In the genomic region with DNA sequence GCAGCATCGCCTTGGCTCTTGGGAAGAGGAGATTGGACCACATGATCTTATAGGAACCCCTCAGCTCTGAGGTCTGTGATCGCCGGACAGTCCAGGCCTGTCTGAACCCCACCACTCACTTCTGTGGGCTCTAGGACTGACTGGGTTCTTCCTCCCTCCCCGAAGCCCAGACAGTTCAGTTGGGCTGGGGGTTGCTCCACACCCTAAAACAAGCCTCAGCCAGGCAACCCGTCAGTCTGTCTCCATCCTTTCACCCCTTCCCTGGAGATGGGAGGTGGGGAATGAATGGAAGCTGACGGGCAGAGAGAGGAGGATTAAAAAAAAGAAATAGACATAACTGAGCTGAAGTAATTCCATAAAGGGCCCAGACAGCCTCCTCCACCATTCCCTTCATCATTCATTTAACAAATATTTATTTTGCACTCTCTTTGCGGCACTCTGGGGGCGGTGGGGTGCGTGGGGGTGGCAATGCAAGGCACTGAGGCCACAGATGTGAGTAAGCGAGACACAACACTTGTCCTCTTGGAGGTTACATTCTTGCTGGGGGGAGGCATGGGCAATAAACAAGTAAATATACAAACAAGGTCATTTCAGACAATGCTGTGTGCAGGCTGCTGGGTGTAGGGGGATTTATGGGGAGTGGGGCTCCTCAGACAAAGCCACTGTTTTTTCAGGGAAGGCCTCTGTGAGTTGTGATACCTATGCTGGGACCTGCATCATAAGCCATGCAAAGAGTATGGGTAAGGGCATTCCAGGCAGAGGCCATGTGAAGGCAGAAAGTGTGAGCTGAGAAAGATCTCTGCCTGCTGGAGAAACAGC, we compare ENCODE assay signal across 9 cellular contexts. TPM values are rescaled to one million over a fixed set of nuclear protein-coding genes. Genes with fewer than 3 reads are reported as not detected.
A peak's percentile ranks its signal among the peaks of the same experiment; 100 is the strongest.
DNase-seq lines count a peak whose midpoint lies in the region; ATAC-seq, FAIRE-seq and TF ChIP-seq lines count a peak whose summit lies in the region.
"Had no signal": no experiment of that assay in that cellular context is flagged by ENCODE, and none has a peak within 500 bp of the region (broad histone marks: within the 10 kb centered on the region; RNA-seq: fewer than 3 reads in every experiment).

No MANE protein-coding gene starts in this region.

- H3K4me3 Mint-ChIP-seq in activated T-cell treated with anti-CD3 and anti-CD28 coated beads, Interleukin-2, amount 50 U/mL, for 72 hours: peak overlapping the region; percentile 69 to 83

- no peaks in the 10 kb centered on the region for H3K9me3 Mint-ChIP-seq in activated T-cell treated with anti-CD3 and anti-CD28 coated beads, Interleukin-2, amount 50 U/mL, for 72 hours

- FAIRE-seq in HepG2 (lab: Jason Lieb, UNC): no peak

- H3K9me3 ChIP-seq in HepG2 (ENCODE audit: low read length) (no peaks in the 10 kb centered on the region), right lobe of liver (no peaks in the 10 kb centered on the region), upper lobe of left lung (no peaks in the 10 kb centered on the region)

- H3K36me3 Mint-ChIP-seq in activated T-cell treated with anti-CD3 and anti-CD28 coated beads, Interleukin-2, amount 50 U/mL, for 72 hours (ENCODE audit: insufficient read depth in 2 of 2): peaks cover 0 to 3% of the 10 kb centered on the region in 2 donors

- H3K27ac ChIP-seq in HepG2 (ENCODE audit: extremely low read length, insufficient read depth, low read length) (no peak overlapping the region), right lobe of liver (no peak overlapping the region), upper lobe of left lung (peak overlapping the region in 1 of 4 donors; percentile 26)

- H3K4me1 Mint-ChIP-seq in activated T-cell treated with anti-CD3 and anti-CD28 coated beads, Interleukin-2, amount 50 U/mL, for 72 hours (ENCODE audit: low read depth): peaks cover 62% of the 10 kb centered on the region

- POLR2A ChIA-PET in HepG2 (lab: Yijun Ruan, JAX): no interaction called here

- no peak for DNase-seq in HepG2 (ENCODE audit: low spot score)
- DNase-seq in right lobe of liver: no peak
- no peak for DNase-seq in activated T-cell treated with anti-CD3 and anti-CD28 coated beads, Interleukin-2, amount 50 U/mL, for 72 hours
- DNase-seq in kidney epithelial cell (ENCODE audit: low read depth): no peak
- DNase-seq in upper lobe of left lung: no peak
- DNase-seq in hypothalamus (lab: John Stamatoyannopoulos, UW): no peak
- DNase-seq in NCI-H2171 treated with DMSO at 0.1 percent for 48 hours (lab: John Stamatoyannopoulos, UW): no peak

- H3K27ac Mint-ChIP-seq in activated T-cell treated with anti-CD3 and anti-CD28 coated beads, Interleukin-2, amount 50 U/mL, for 72 hours: peak overlapping the region; percentile 71

- H3K27me3 ChIP-seq in HepG2 (ENCODE audit: control insufficient read depth in 1 of 2, insufficient read depth in 2 of 2, low read length in 2 of 2): peaks cover 31 to 87% of the 10 kb centered on the region in 2 experiments; a peak in 4 of 5 replicates
- peaks cover 0 to 31% of the 10 kb centered on the region in 2 donors for H3K27me3 ChIP-seq in right lobe of liver
- H3K27me3 ChIP-seq in kidney epithelial cell (ENCODE audit: control insufficient read depth, insufficient read depth, low read length): peaks cover 14% of the 10 kb centered on the region
- H3K27me3 ChIP-seq in upper lobe of left lung: peaks cover 3 to 47% (median 23%) of the 10 kb centered on the region in 4 donors

- H4K20me1 ChIP-seq in HepG2 (ENCODE audit: insufficient read depth, low read length): no peaks in the 10 kb centered on the region; the same call in 1 of the 2 replicates

- no peaks in the 10 kb centered on the region for H3K79me2 ChIP-seq in HepG2 (ENCODE audit: insufficient read depth, low read length)

- H3K27me3 Mint-ChIP-seq in activated T-cell treated with anti-CD3 and anti-CD28 coated beads, Interleukin-2, amount 50 U/mL, for 72 hours (ENCODE audit: low read depth): peaks cover 15% of the 10 kb centered on the region

- H3K9ac ChIP-seq in HepG2 (ENCODE audit: insufficient read depth, low read depth, low read length): no peak overlapping the region

- BruUV-seq in HepG2 (replicated peaks; lab: Mats Ljungman, UMichigan): no TSS peak

- peak overlapping the region; percentile 74 for H3K4me2 ChIP-seq in HepG2 (ENCODE audit: low read depth, low read length)

- WGBS in HepG2 (ENCODE audit: low lambda C conversion rate): 24% methylated on average over 10 of the region's 10 CpGs
- WGBS in right lobe of liver (ENCODE audit: insufficient coverage, low coverage, low lambda C conversion rate, missing lambda C conversion rate): 38% methylated on average over 7 of the region's 10 CpGs
- WGBS in upper lobe of left lung, 2 donors: 21 to 39% methylated on average over 8 to 10 of the region's 10 CpGs

- TF ChIP-seq CTCF in HepG2 (CRISPR knock-in tag; IDR thresholded peaks at IDR 0.05) (no peak), right lobe of liver (IDR thresholded peaks at IDR 0.05) (no peak), kidney epithelial cell (IDR thresholded peaks at IDR 0.05; ENCODE audit: insufficient read depth, low read length, poor library complexity, severe bottlenecking) (no peak), upper lobe of left lung (IDR thresholded peaks at IDR 0.05) (no peak)

- H3K4me3 ChIP-seq in HepG2 (replicated peaks in 1 of 3; ENCODE audit: insufficient read depth in 1 of 3, low read depth in 2 of 3, low read length in 3 of 3): peak overlapping the region; percentile 36 to 65 (median 50); a peak in 3 of 6 replicates
- peak overlapping the region in 1 of 3 donors; percentile 44 for H3K4me3 ChIP-seq in right lobe of liver
- peak overlapping the region; percentile 14 for H3K4me3 ChIP-seq in kidney epithelial cell (ENCODE audit: low read depth, low read length)
- H3K4me3 ChIP-seq in upper lobe of left lung: peak overlapping the region in 3 of 4 donors; percentile 30 to 50 (median 37)

- TF ChIP-seq RAD21 in HepG2 (CRISPR knock-in tag; IDR thresholded peaks at IDR 0.05): no peak

- H3K36me3 ChIP-seq in HepG2 (replicated peaks in 1 of 2; ENCODE audit: control insufficient read depth in 1 of 2, insufficient read depth in 2 of 2, low read length in 2 of 2) (no peaks in the 10 kb centered on the region), right lobe of liver (no peaks in the 10 kb centered on the region), kidney epithelial cell (ENCODE audit: control insufficient read depth, insufficient read depth, low read length) (no peaks in the 10 kb centered on the region), upper lobe of left lung (no peaks in the 10 kb centered on the region)

- TF ChIP-seq EP300 in HepG2 (IDR thresholded peaks at IDR 0.05; ENCODE audit: low read depth in 2 of 2, low read length in 2 of 2) (no peak), HepG2 (CRISPR knock-in tag; IDR thresholded peaks at IDR 0.05; ENCODE audit: borderline replicate concordance) (no peak), upper lobe of left lung (IDR thresholded peaks at IDR 0.05) (no peak)

- CTCF ChIA-PET in HepG2 (lab: Yijun Ruan, JAX; ENCODE audit: low intra/inter-chr PET ratio, low total read pairs): no interaction called here

- in situ Hi-C loops in HepG2 (cut with HindIII; ENCODE audit: extremely low pct_ligation_motif_present, low pct_unique_long_range_greater_than_20kb): no loop called here

- H3K4me1 ChIP-seq in HepG2 (ENCODE audit: insufficient read depth, low read length) (peaks cover 51% of the 10 kb centered on the region), right lobe of liver (peaks cover 0 to 12% (median 0%) of the 10 kb centered on the region in 4 donors), upper lobe of left lung (peaks cover 32 to 39% (median 36%) of the 10 kb centered on the region in 4 donors)

- no peak overlapping the region for H2AFZ ChIP-seq in HepG2 (ENCODE audit: low read length)

- intact Hi-C loops in HepG2 (cut with micrococcal nuclease; ENCODE audit: unreplicated experiment) (no loop called here), right lobe of liver (cut with DNase I) (no loop called here)

- TF ChIP-seq POLR2A in HepG2 (IDR thresholded peaks at IDR 0.05; ENCODE audit: insufficient read depth in 1 of 2, low read depth in 2 of 2, low read length in 2 of 2) (no peak), right lobe of liver (IDR thresholded peaks at IDR 0.05) (no peak), upper lobe of left lung (IDR thresholded peaks at IDR 0.05) (no peak)

- ATAC-seq in HepG2 (no peak), right lobe of liver (no peak), upper lobe of left lung (ENCODE audit: low FRiP score in 2 of 2) (no peak), GM21529 (IDR thresholded peaks at IDR 0.05; ENCODE audit: unreplicated experiment) (no peak)
- no peak for ATAC-seq in activated T-cell treated with anti-CD3 and anti-CD28 coated beads, Interleukin-2, amount 50 U/mL, for 72 hours (replicated peaks in 1 of 2)

RNA-seq across cellular contexts. Expression of a gene that starts 12.9 kb away (rescaled TPM):
- total RNA-seq in HepG2 (2016; rRNA removed; fragmentation: Illumina TruSeq; extraction: Trizol) (not detected in 2 replicates), right lobe of liver (under 1 TPM in 1 of 6 experiments, not detected in 5; 0.31 TPM), kidney epithelial cell (5.6 and 7.1 TPM in 2 replicates), upper lobe of left lung (1 to 10 TPM in 1 of 6 donors, under 1 TPM in 3, not detected in 2; 0.15 to 1.0 (median 0.55) TPM)
- total RNA-seq in HepG2 (2016; cell fraction: cytosol; rRNA removed; fragmentation: Illumina TruSeq; extraction: Trizol; ENCODE audit: low read depth): 0.20 TPM in 1 of 2 replicates, not detected in the other
- not detected in 2 replicates for total RNA-seq in HepG2 (2016; cell fraction: insoluble cytoplasmic fraction; rRNA removed; fragmentation: Illumina TruSeq; extraction: Trizol)
- not detected in 2 replicates for total RNA-seq in HepG2 (2016; cell fraction: membrane; rRNA removed; fragmentation: Illumina TruSeq; extraction: Trizol)
- not detected in 2 replicates for total RNA-seq in HepG2 (2016; cell fraction: nucleus; rRNA removed; fragmentation: Illumina TruSeq; extraction: Trizol)
- polyA plus RNA-seq in HepG2 (2011; rRNA removed): 0.03 TPM in 1 of 2 replicates, not detected in the other
- polyA plus RNA-seq in HepG2 (2011; cell fraction: cytosol; rRNA removed): 0.03 TPM in 2 replicates
- 0.12 TPM in 1 of 2 replicates, not detected in the other for polyA plus RNA-seq in HepG2 (2011; cell fraction: nucleus; rRNA removed)
- not detected in 2 replicates for polyA plus RNA-seq in HepG2 (2012)
- 0.07 TPM in 1 of 2 replicates, not detected in the other for polyA plus RNA-seq in HepG2 (2016; cell fraction: cytosol; fragmentation: Illumina TruSeq; extraction: Trizol; ENCODE audit: low read depth)
- not detected in 2 replicates for polyA plus RNA-seq in HepG2 (2016; cell fraction: insoluble cytoplasmic fraction; fragmentation: Illumina TruSeq; extraction: Trizol; ENCODE audit: low read depth)
- not detected in 2 replicates for polyA plus RNA-seq in HepG2 (2016; cell fraction: membrane; fragmentation: Illumina TruSeq; extraction: Trizol; ENCODE audit: low read depth)
- not detected in 2 replicates for polyA plus RNA-seq in HepG2 (2016; cell fraction: nucleus; fragmentation: Illumina TruSeq; extraction: Trizol; ENCODE audit: insufficient read depth, low read depth)
- polyA minus RNA-seq in HepG2 (2011; rRNA and poly(A)+ RNA removed; ENCODE audit: low replicate concordance): 0.05 TPM in 1 of 2 replicates, not detected in the other
- not detected in 2 replicates for polyA minus RNA-seq in HepG2 (2011; cell fraction: cytosol; rRNA and poly(A)+ RNA removed)
- not detected in 2 replicates for polyA minus RNA-seq in HepG2 (2011; cell fraction: nucleus; rRNA and poly(A)+ RNA removed)
- 1 to 10 TPM; 3.4 to 8.6 TPM for total RNA-seq in activated T-cell treated with anti-CD3 and anti-CD28 coated beads, Interleukin-2, amount 50 U/mL, for 72 hours
- total RNA-seq: pulmonary artery endothelial cell had no signal

RNA-seq across cellular contexts. Expression of a gene that starts 34.0 kb away (rescaled TPM):
- total RNA-seq in HepG2 (2016; rRNA removed; fragmentation: Illumina TruSeq; extraction: Trizol) (0.20 TPM in 1 of 2 replicates, not detected in the other), right lobe of liver (under 1 TPM in 1 of 6 experiments, not detected in 5; 0.25 TPM), kidney epithelial cell (1.2 and 1.6 TPM in 2 replicates), upper lobe of left lung (1 to 10 TPM in 1 of 6 donors, under 1 TPM in 2, not detected in 3; 0.31 to 4.2 (median 0.44) TPM)
- not detected in 2 replicates for total RNA-seq in HepG2 (2016; cell fraction: cytosol; rRNA removed; fragmentation: Illumina TruSeq; extraction: Trizol; ENCODE audit: low read depth)
- 0.13 TPM in 1 of 2 replicates, not detected in the other for total RNA-seq in HepG2 (2016; cell fraction: insoluble cytoplasmic fraction; rRNA removed; fragmentation: Illumina TruSeq; extraction: Trizol)
- 0.12 TPM in 1 of 2 replicates, not detected in the other for total RNA-seq in HepG2 (2016; cell fraction: membrane; rRNA removed; fragmentation: Illumina TruSeq; extraction: Trizol)
- not detected in 2 replicates for total RNA-seq in HepG2 (2016; cell fraction: nucleus; rRNA removed; fragmentation: Illumina TruSeq; extraction: Trizol)
- 0.09 TPM in 1 of 2 replicates, not detected in the other for polyA plus RNA-seq in HepG2 (2011; rRNA removed)
- polyA plus RNA-seq in HepG2 (2011; cell fraction: cytosol; rRNA removed): 0.04 and 0.05 TPM in 2 replicates
- 0.28 and 0.42 TPM in 2 replicates for polyA plus RNA-seq in HepG2 (2011; cell fraction: nucleus; rRNA removed)
- not detected in 2 replicates for polyA plus RNA-seq in HepG2 (2012)
- polyA plus RNA-seq in HepG2 (2016; cell fraction: cytosol; fragmentation: Illumina TruSeq; extraction: Trizol; ENCODE audit: low read depth): not detected in 2 replicates
- not detected in 2 replicates for polyA plus RNA-seq in HepG2 (2016; cell fraction: insoluble cytoplasmic fraction; fragmentation: Illumina TruSeq; extraction: Trizol; ENCODE audit: low read depth)
- polyA plus RNA-seq in HepG2 (2016; cell fraction: membrane; fragmentation: Illumina TruSeq; extraction: Trizol; ENCODE audit: low read depth): 0.10 TPM in 1 of 2 replicates, not detected in the other
- polyA plus RNA-seq in HepG2 (2016; cell fraction: nucleus; fragmentation: Illumina TruSeq; extraction: Trizol; ENCODE audit: insufficient read depth, low read depth): 0.37 and 0.91 TPM in 2 replicates
- polyA minus RNA-seq in HepG2 (2011; rRNA and poly(A)+ RNA removed; ENCODE audit: low replicate concordance): 0.09 and 0.14 TPM in 2 replicates
- polyA minus RNA-seq in HepG2 (2011; cell fraction: cytosol; rRNA and poly(A)+ RNA removed): not detected in 2 replicates
- not detected in 2 replicates for polyA minus RNA-seq in HepG2 (2011; cell fraction: nucleus; rRNA and poly(A)+ RNA removed)
- under 1 TPM; 0.19 TPM for total RNA-seq in activated T-cell treated with anti-CD3 and anti-CD28 coated beads, Interleukin-2, amount 50 U/mL, for 72 hours
- total RNA-seq: pulmonary artery endothelial cell had no signal
